ENCODE assay signal across 23 cellular contexts in genomic region chr16:66914541-66914940, GRCh38. TPM values are rescaled to one million over a fixed set of nuclear protein-coding genes. Genes with fewer than 3 reads are reported as not detected.
"Had no signal": no experiment of that assay in that cellular context is flagged by ENCODE, and none has a peak within 500 bp of the region (broad histone marks: within the 10 kb centered on the region; RNA-seq: fewer than 3 reads in every experiment).

No MANE protein-coding gene starts in this region.

- H3K4me3 ChIP-seq: MG63, SJCRH30 had no signal

- H3K27me3 ChIP-seq: MG63 had no signal

- H3K27ac ChIP-seq: SJCRH30 had no signal

- FAIRE-seq: RCC 7860 had no signal

- H3K9me3 ChIP-seq: MG63, SJCRH30 had no signal

- ATAC-seq: SK-N-SH treated with all-trans-retinoic acid at 6 μM for 48 hours had no signal

- H3K36me3 ChIP-seq: MG63, SJCRH30 had no signal

- DNase-seq: Karpas-422, KG1, MG63, NCI-H1092, NCI-H1105 treated with DMSO at 0.1 percent for 48 hours, NCI-H1417 treated with DMSO at 0.1 percent for 48 hours, NCI-H146, NCI-H1694 treated with DMSO at 0.1 percent for 48 hours, NCI-H1930, NCI-H2081, NCI-H2107, NCI-H2227 treated with DMSO at 0.1 percent for 48 hours, NCI-H446, NCI-H510A, NCI-H524 treated with DMSO at 0.1 percent for 48 hours, NCI-H69, NCI-H774, RPMI8226, SHP77 treated with DMSO at 0.1 percent for 48 hours, SJCRH30 had no signal

RNA-seq across cellular contexts. Expression of gene CDH16, which starts 4.1 kb away (rescaled TPM):
- total RNA-seq: HT1080, SJCRH30 had no signal

RNA-seq across cellular contexts. Expression of gene RRAD, which starts 10.8 kb away (rescaled TPM):
- total RNA-seq: HT1080 had no signal
